ENCODE assay signal across 8 cellular contexts in the genomic region with DNA sequence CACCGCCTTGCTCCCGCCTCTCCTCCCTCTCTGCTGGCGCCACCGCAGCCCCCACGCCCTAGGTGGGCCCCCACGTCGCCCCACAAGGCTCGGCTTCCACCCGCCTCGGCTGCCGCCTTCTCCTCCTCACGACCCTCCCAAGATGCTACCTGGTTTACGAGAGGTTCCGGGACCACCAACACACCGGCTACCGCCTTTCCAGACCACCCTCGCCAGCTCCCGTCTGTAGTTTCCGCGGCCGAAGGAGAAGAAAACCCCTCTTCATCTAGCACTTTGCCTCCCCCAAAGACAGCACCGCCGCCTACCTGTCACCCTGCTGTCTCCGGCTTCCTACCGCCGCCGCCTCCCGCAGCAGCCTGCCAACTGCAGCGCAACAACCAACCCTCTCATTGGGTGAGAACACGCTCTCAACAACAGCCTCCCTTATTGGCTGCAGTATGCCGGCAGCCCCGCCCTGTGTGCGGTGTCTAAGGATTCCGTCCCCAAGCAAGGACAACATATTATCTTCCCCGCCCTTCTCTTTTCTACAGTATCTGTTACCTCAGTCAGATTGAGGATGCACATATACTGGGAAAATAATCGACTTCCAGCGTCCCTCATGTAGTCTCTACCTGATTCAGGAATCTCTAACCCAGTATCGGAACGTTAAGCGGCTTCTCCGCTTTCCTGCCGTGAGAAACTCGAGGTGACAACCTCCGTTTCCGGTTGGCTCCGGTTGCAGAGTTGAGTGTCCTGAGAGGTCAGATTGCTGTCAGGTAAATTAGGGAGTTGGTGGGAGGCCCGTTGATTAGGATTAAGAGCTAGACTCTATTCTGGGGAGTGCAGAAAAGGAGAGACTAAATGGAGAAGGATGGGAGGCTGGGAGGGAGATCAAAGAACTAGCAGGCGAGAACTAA. TPM values are rescaled to one million over a fixed set of nuclear protein-coding genes. Genes with fewer than 3 reads are reported as not detected.
DNase-seq lines count a peak whose midpoint lies in the region; ATAC-seq and TF ChIP-seq lines count a peak whose summit lies in the region.

Gene HYCC2, minus strand, starts transcription at position 367 of the 896 bp plus-strand sequence. CDS start 47,662 bp downstream, outside the sequence.
Gene NDUFB3, plus strand, starts transcription at position 697 of the 896 bp plus-strand sequence. CDS start 6,882 bp downstream, outside the sequence.

- H3K4me3 ChIP-seq in mucosa of descending colon: peak within 1 kb of the TSS; percentile 86

- peak within 1 kb of the TSS; percentile 94 to 99 (median 96) for H3K4me3 Mint-ChIP-seq in IgD-negative memory B cell

- peak within 1 kb of the TSS; percentile 93 to 98 (median 97) for H3K27ac Mint-ChIP-seq in IgD-negative memory B cell

- peaks cover 30 to 36% (median 35%) of the 10 kb centered on the region in 3 donors for H3K4me1 Mint-ChIP-seq in IgD-negative memory B cell

- H3K36me3 Mint-ChIP-seq in IgD-negative memory B cell: no peaks in the 10 kb centered on the region

- no peaks in the 10 kb centered on the region for H3K9me3 Mint-ChIP-seq in IgD-negative memory B cell

- no peak for TF ChIP-seq CTCF in mucosa of descending colon (IDR thresholded peaks at IDR 0.05)

- no peaks in the 10 kb centered on the region for H3K9me3 ChIP-seq in mucosa of descending colon

- intact Hi-C loops in mucosa of descending colon (cut with DNase I, micrococcal nuclease): no loop called here

- peak; percentile 91 for DNase-seq in DMS153 treated with DMSO at 0.1 percent for 48 hours (lab: John Stamatoyannopoulos, UW; ENCODE audit: unreplicated experiment)
- peak; percentile 97 for DNase-seq in OCI-M1 (lab: John Stamatoyannopoulos, UW)
- peak; percentile 89 for DNase-seq in activated T-cell treated with anti-CD3 and anti-CD28 coated beads for 24 hours (ENCODE audit: low read depth)
- DNase-seq in epithelial cell of prostate (ENCODE audit: low read depth, low spot score): peak; percentile 85
- peak; percentile 94 to 95 (median 95) for DNase-seq in mucosa of descending colon
- DNase-seq in stimulated activated CD8-positive, alpha-beta memory T cell treated with anti-CD3 and anti-CD28 coated beads, Interleukin-4, amount 100 ng/mL, for 24 hours (ENCODE audit: low read depth): peak; percentile 78

- peaks cover 26% of the 10 kb centered on the region for H3K4me1 ChIP-seq in mucosa of descending colon (ENCODE audit: low read depth)

- H3K27me3 Mint-ChIP-seq in IgD-negative memory B cell: no peaks in the 10 kb centered on the region

- ATAC-seq in GM21529 (IDR thresholded peaks at IDR 0.05; ENCODE audit: unreplicated experiment) (peak; percentile 97), mucosa of descending colon (peak; percentile 99)

- H3K36me3 ChIP-seq in mucosa of descending colon (ENCODE audit: low read depth): no peaks in the 10 kb centered on the region

- H3K27ac ChIP-seq in epithelial cell of prostate: peak within 1 kb of the TSS; percentile 81

RNA-seq across cellular contexts. Expression of gene HYCC2, which starts in this region (rescaled TPM):
- 15.1 TPM for polyA plus RNA-seq in IgD-negative memory B cell
- total RNA-seq in mucosa of descending colon: 10 to 100 TPM; 33.2 to 55.6 (median 48.2) TPM

RNA-seq across cellular contexts. Expression of gene NDUFB3, which starts in this region (rescaled TPM):
- polyA plus RNA-seq in IgD-negative memory B cell: 188 TPM
- total RNA-seq in mucosa of descending colon: 100 to 1,000 TPM; 100 to 145 (median 134) TPM

Comparison
In these comparisons a context has a peak if more than half of its experiments do, and no peak if none do; other contexts are left out.
1. Peak in every context shown above with its lines: DNase-seq, ATAC-seq, H3K4me3 ChIP-seq and H3K27ac ChIP-seq.